ENCODE assay signal across 33 cellular contexts in genomic region chr11:64502634-64503033, GRCh38. TPM values are rescaled to one million over a fixed set of nuclear protein-coding genes. Genes with fewer than 3 reads are reported as not detected.
"Had no signal": no experiment of that assay in that cellular context is flagged by ENCODE, and none has a peak within 500 bp of the region (broad histone marks: within the 10 kb centered on the region; RNA-seq: fewer than 3 reads in every experiment).

No MANE protein-coding gene starts in this region.

- DNase-seq: activated CD4-positive, alpha-beta memory T cell treated with anti-CD3 and anti-CD28 coated beads for 36 hours; activated CD4-positive, alpha-beta T cell treated with anti-CD3 and anti-CD28 coated beads, Interleukin-2, amount 10 ng/mL, durations not matched to agents 24 days and 14 days; activated CD4-positive, CD25-positive, alpha-beta regulatory T cell treated with anti-CD3 and anti-CD28 coated beads, Interleukin-2, amount 50 U/mL, for 72 hours; activated CD8-positive, alpha-beta memory T cell treated with anti-CD3 and anti-CD28 coated beads, Interleukin-2, amount 50 U/mL, for 4 hours; activated effector memory CD4-positive, alpha-beta T cell treated with anti-CD3 and anti-CD28 coated beads, Interleukin-2, amount 50 U/mL, for 16 hours; activated naive CD4-positive, alpha-beta T cell treated with anti-CD3 and anti-CD28 coated beads for 36 hours; activated naive CD8-positive, alpha-beta T cell treated with anti-CD3 and anti-CD28 coated beads, Interleukin-2, amount 10 ng/mL, durations not matched to agents 7 days and 5 days; activated T-cell treated with anti-CD3 and anti-CD28 coated beads, Interleukin-2, amount 50 U/mL, for 1 hour; brain microvascular endothelial cell; effector memory CD8-positive, alpha-beta T cell; erythroblast; head of caudate nucleus; hippocampal formation; immature natural killer cell; kidney; left colon; naive thymus-derived CD8-positive, alpha-beta T cell; right cardiac atrium; spleen; stimulated activated naive CD4-positive, alpha-beta T cell treated with Interleukin-2 at 50 U/mL for 16 hours; testis; transverse colon had no signal

- H3K4me3 ChIP-seq: coronary artery, dorsolateral prefrontal cortex, gastroesophageal sphincter, spleen, testis, transverse colon had no signal

- ATAC-seq: effector memory CD8-positive, alpha-beta T cell; gastroesophageal sphincter; left colon; naive thymus-derived CD8-positive, alpha-beta T cell; right cardiac atrium had no signal

- H3K4me1 ChIP-seq: gastroesophageal sphincter, testis had no signal

- H3K27me3 ChIP-seq: dorsolateral prefrontal cortex, testis had no signal

- H3K36me3 ChIP-seq: brain microvascular endothelial cell, gastroesophageal sphincter, spleen, transverse colon had no signal

- H3K9me3 ChIP-seq: testis had no signal

- H3K27ac ChIP-seq: brain microvascular endothelial cell, coronary artery, gastroesophageal sphincter, spleen, testis, transverse colon had no signal

RNA-seq across cellular contexts. Expression of gene SLC22A11, which starts 53.1 kb away (rescaled TPM):
- total RNA-seq: activated CD4-positive, alpha-beta memory T cell treated with anti-CD3 and anti-CD28 coated beads for 36 hours; activated CD4-positive, alpha-beta T cell treated with anti-CD3 and anti-CD28 coated beads, Interleukin-2, amount 10 ng/mL, durations not matched to agents 24 days and 14 days; activated CD8-positive, alpha-beta memory T cell treated with anti-CD3 and anti-CD28 coated beads for 36 hours; activated naive CD8-positive, alpha-beta T cell treated with anti-CD3 and anti-CD28 coated beads, Interleukin-2, amount 10 ng/mL, durations not matched to agents 7 days and 5 days; activated T-helper 1 cell treated with anti-CD3 and anti-CD28 coated beads, Interleukin-12 subunit alpha, Interleukin-12 subunit beta, Interleukin-2, Interleukin-4 antibody, amounts not matched to agents 30 ng/mL and 10 ng/mL and 1 ng/mL, durations not matched to agents 14 hours and 24 hours and 36 hours; astrocyte; cardiac septum; cerebellum; gastroesophageal sphincter; naive thymus-derived CD8-positive, alpha-beta T cell; omental fat pad; pulmonary artery endothelial cell; right cardiac atrium; transverse colon; urinary bladder had no signal
